8 cellular contexts compared by ENCODE assay signal in genomic region chr12:117685115-117685926, GRCh38.
DNase-seq lines count a peak whose midpoint lies in the region; FAIRE-seq and TF ChIP-seq lines count a peak whose summit lies in the region.

No MANE protein-coding gene starts in this region.

- peak; percentile 65 for DNase-seq in HFF-Myc (ENCODE audit: extremely low read depth, low read depth)
- DNase-seq in RPMI7951 (ENCODE audit: low read depth), result peak; percentile 94
- peak; percentile 83 for DNase-seq in iPS DF 19.7 (ENCODE audit: low read depth, low spot score)
- DNase-seq in smooth muscle cell of the brain vasculature (ENCODE audit: low read depth, low spot score), result peak; percentile 3
- DNase-seq in NCI-H128 (lab: John Stamatoyannopoulos, UW; ENCODE audit: unreplicated experiment), result no peak
- no peak for DNase-seq in stimulated activated CD4-positive, alpha-beta T cell treated with anti-CD3 and anti-CD28 coated beads, Interleukin-2, amount 100 ng/mL, for 24 hours
- no peak for DNase-seq in GM12892 (ENCODE audit: insufficient read length)
- DNase-seq in activated T-cell treated with anti-CD3 and anti-CD28 coated beads, Interleukin-2, amount 50 U/mL, for 48 hours, result no peak

- TF ChIP-seq CTCF in HFF-Myc (IDR thresholded peaks at IDR 0.05; ENCODE audit: low read depth, low read length, missing control alignments), result no peak

- TF ChIP-seq POLR2A in GM12892 (IDR thresholded peaks at IDR 0.05; ENCODE audit: low read depth, low read length), result no peak

- H3K4me3 ChIP-seq in HFF-Myc (replicated peaks; ENCODE audit: low read depth, low read length), result no peak overlapping the region

- FAIRE-seq in GM12892 (lab: Jason Lieb, UNC), result no peak

Comparison
In these comparisons a context has a peak if more than half of its experiments do, and no peak if none do; other contexts are left out.
1. DNase-seq: peak in HFF-Myc (single experiment), RPMI7951 (single experiment), iPS DF 19.7 (single experiment) and smooth muscle cell of the brain vasculature (single experiment); none in NCI-H128 (single experiment), stimulated activated CD4-positive, alpha-beta T cell treated with anti-CD3 and anti-CD28 coated beads, Interleukin-2, amount 100 ng/mL, for 24 hours (0 of 2), GM12892 (single experiment) and activated T-cell treated with anti-CD3 and anti-CD28 coated beads, Interleukin-2, amount 50 U/mL, for 48 hours (0 of 2).